ENCODE assay signal across 18 cellular contexts in genomic region chr18:3773303-3773702, GRCh38.
DNase-seq lines count a peak whose midpoint lies in the region; ATAC-seq and TF ChIP-seq lines count a peak whose summit lies in the region.
"Had no signal": no experiment of that assay in that cellular context is flagged by ENCODE, and none has a peak within 500 bp of the region (broad histone marks: within the 10 kb centered on the region; RNA-seq: fewer than 3 reads in every experiment).

No MANE protein-coding gene starts in this region.

- no peaks in the 10 kb centered on the region for H3K9me2 ChIP-seq in OCI-LY7 (ENCODE audit: insufficient read depth, low read length)

- H3K4me3 ChIP-seq in mammary epithelial cell (replicated peaks in 1 of 3; ENCODE audit: insufficient read depth in 1 of 3, low read depth in 2 of 3, low read length in 3 of 3) = no peak overlapping the region
- H3K4me3 ChIP-seq in OCI-LY7 (ENCODE audit: low read depth, low read length, poor library complexity, severe bottlenecking) = no peak overlapping the region
- H3K4me3 ChIP-seq in fibroblast of pulmonary artery (replicated peaks; ENCODE audit: low read depth, low read length) = no peak overlapping the region
- H3K4me3 ChIP-seq: uterus had no signal

- BruUV-seq in mammary epithelial cell (replicated peaks; lab: Mats Ljungman, UMichigan) (no TSS peak), MCF 10A (replicated peaks; lab: Mats Ljungman, UMichigan) (no TSS peak), OCI-LY7 (replicated peaks; lab: Mats Ljungman, UMichigan) (no TSS peak)

- no peak overlapping the region for H3K9ac ChIP-seq in mammary epithelial cell (ENCODE audit: insufficient read depth, low read length)

- no peak overlapping the region for H3K27ac Mint-ChIP-seq in MCF 10A (ENCODE audit: low read depth, unreplicated experiment)
- H3K27ac Mint-ChIP-seq in type B pancreatic cell = peak overlapping the region; percentile 51
- H3K27ac Mint-ChIP-seq: activated CD4-positive, alpha-beta T cell treated with anti-CD3 and anti-CD28 coated beads, Interleukin-2, amount 10 ng/mL, durations not matched to agents 24 days and 14 days; T-helper 2 cell treated with Interferon-gamma antibody and Interleukin-4, amounts not matched to agents 5 μg/mL and 100 μg/mL, for 36 hours had no signal

- no peak for ATAC-seq in HG02610 (IDR thresholded peaks at IDR 0.05; ENCODE audit: unreplicated experiment)
- no peak for ATAC-seq in GM21786 (IDR thresholded peaks at IDR 0.05; ENCODE audit: unreplicated experiment)
- ATAC-seq in GM18505 (IDR thresholded peaks at IDR 0.05; ENCODE audit: unreplicated experiment) = no peak
- ATAC-seq: Right ventricle myocardium inferior; stimulated activated naive CD8-positive, alpha-beta T cell treated with anti-CD3 and anti-CD28 coated beads, Interleukin-15, Interleukin-2, amounts not matched to agents 100 U/mL and 50 U/mL, for 24 hours had no signal

- dilution Hi-C loops in mammary epithelial cell (cut with HindIII; ENCODE audit: low sequenced_read_pairs) = loop anchor here (25.0 kb wide), 1 partner anchor 214 kb away; no protein-coding TSS in a partner anchor

- H4K20me1 ChIP-seq in mammary epithelial cell (ENCODE audit: insufficient read depth, low read length) = no peaks in the 10 kb centered on the region
- no peaks in the 10 kb centered on the region for H4K20me1 ChIP-seq in OCI-LY7 (ENCODE audit: insufficient read depth, low read length)

- no peak for DNase-seq in mammary epithelial cell
- DNase-seq in MCF 10A (ENCODE audit: unreplicated experiment) = no peak
- no peak for DNase-seq in OCI-LY7 (ENCODE audit: low spot score)
- DNase-seq in fibroblast of pulmonary artery (ENCODE audit: low read depth) = peak; percentile 20
- DNase-seq in type B pancreatic cell (ENCODE audit: extremely low spot score, unreplicated experiment) = no peak
- DNase-seq: activated CD4-positive, alpha-beta T cell treated with anti-CD3 and anti-CD28 coated beads, Interleukin-2, amount 10 ng/mL, durations not matched to agents 24 days and 14 days; activated T-cell treated with anti-CD3 and anti-CD28 coated beads, Interleukin-2, amount 50 U/mL, for 48 hours; amygdala; cortex of kidney; foreskin melanocyte; NCI-H1105; stimulated activated naive CD8-positive, alpha-beta T cell treated with anti-CD3 and anti-CD28 coated beads, Interleukin-15, Interleukin-2, amounts not matched to agents 100 U/mL and 50 U/mL, for 24 hours; uterus had no signal

- CTCF ChIA-PET in mammary epithelial cell (lab: Charles Lee; ENCODE audit: low non-redundant PET) = interaction anchor here (1.3 kb wide), 1 partner anchor 97 kb away, joined by 7 read pairs; no protein-coding TSS in a partner anchor
- CTCF ChIA-PET in MCF 10A (lab: Yijun Ruan, JAX) = interaction anchor here (0.7 to 13.3 kb wide), 7 partner anchors 8 to 227 kb away, joined by 3 to 199 read pairs (median 4); no protein-coding TSS in a partner anchor
- CTCF ChIA-PET in OCI-LY7 (lab: Charles Lee; ENCODE audit: unreplicated experiment) = interaction anchor here (1.2 to 2.9 kb wide), 2 partner anchors 70 to 222 kb away, joined by 3 to 21 read pairs; no protein-coding TSS in a partner anchor

- peaks cover 5% of the 10 kb centered on the region for H3K36me3 Mint-ChIP-seq in MCF 10A (ENCODE audit: insufficient read depth, unreplicated experiment)
- H3K36me3 Mint-ChIP-seq in type B pancreatic cell = no peaks in the 10 kb centered on the region

- H3K9me3 Mint-ChIP-seq in MCF 10A (ENCODE audit: unreplicated experiment) = no peaks in the 10 kb centered on the region
- H3K9me3 Mint-ChIP-seq in type B pancreatic cell = no peaks in the 10 kb centered on the region
- H3K9me3 Mint-ChIP-seq: activated CD4-positive, alpha-beta T cell treated with anti-CD3 and anti-CD28 coated beads, Interleukin-2, amount 10 ng/mL, durations not matched to agents 24 days and 14 days; T-helper 2 cell treated with Interferon-gamma antibody and Interleukin-4, amounts not matched to agents 5 μg/mL and 100 μg/mL, for 36 hours had no signal

- H3K36me3 ChIP-seq in mammary epithelial cell (ENCODE audit: insufficient read depth, low read length) = no peaks in the 10 kb centered on the region
- no peaks in the 10 kb centered on the region for H3K36me3 ChIP-seq in OCI-LY7 (ENCODE audit: insufficient read depth, low read length)
- H3K36me3 ChIP-seq: uterus had no signal

- H3K4me2 ChIP-seq in mammary epithelial cell (ENCODE audit: insufficient read depth, low read depth, low read length) = no peak overlapping the region
- no peak overlapping the region for H3K4me2 ChIP-seq in OCI-LY7 (ENCODE audit: low read length)

- peak; percentile 15 to 32 for TF ChIP-seq CTCF in mammary epithelial cell (conservative IDR thresholded peaks at IDR 0.05 in 1 of 2, IDR thresholded peaks at IDR 0.05 in 1 of 2; ENCODE audit: extremely low read depth in 1 of 2, insufficient read depth in 1 of 2, low read depth in 1 of 2, low read length in 2 of 2)
- TF ChIP-seq CTCF in MCF 10A (IDR thresholded peaks at IDR 0.05; ENCODE audit: unreplicated experiment) = no peak
- TF ChIP-seq CTCF in OCI-LY7 (conservative IDR thresholded peaks at IDR 0.05; ENCODE audit: low read length) = 0 out of 2 replicates have a peak, but pooled peaks have one; percentile 23
- peak; percentile 23 for TF ChIP-seq CTCF in fibroblast of pulmonary artery (IDR thresholded peaks at IDR 0.05; ENCODE audit: low read length, missing control alignments)
- TF ChIP-seq CTCF in type B pancreatic cell (conservative IDR thresholded peaks at IDR 0.05) = peak; percentile 42

- POLR2A ChIA-PET in MCF 10A (lab: Yijun Ruan, JAX) = interaction anchor here (1.0 to 1.1 kb wide), 2 partner anchors 94 to 212 kb away, joined by 3 read pairs; no protein-coding TSS in a partner anchor
- POLR2A ChIA-PET in OCI-LY7 (lab: Charles Lee) = interaction anchor here (0.6 to 2.3 kb wide), 5 partner anchors 54 to 1636 kb away, joined by 3 to 6 read pairs (median 3); no protein-coding TSS in a partner anchor

- H3K4me1 ChIP-seq in mammary epithelial cell (ENCODE audit: insufficient read depth, low read length) (peaks cover 5% of the 10 kb centered on the region), OCI-LY7 (ENCODE audit: insufficient read depth, low read length, poor library complexity, severe bottlenecking) (peaks cover 24% of the 10 kb centered on the region)
- H3K4me1 ChIP-seq: uterus had no signal

- intact Hi-C loops in mammary epithelial cell (cut with micrococcal nuclease) (no loop called here), MCF 10A (cut with micrococcal nuclease) (no loop called here), OCI-LY7 (cut with micrococcal nuclease; ENCODE audit: unreplicated experiment) (no loop called here)

- H3K9me3 ChIP-seq in mammary epithelial cell (replicated peaks; ENCODE audit: insufficient read depth, low read length) (no peaks in the 10 kb centered on the region), OCI-LY7 (ENCODE audit: low read length) (no peaks in the 10 kb centered on the region)
- H3K9me3 ChIP-seq: uterus had no signal

- WGBS in mammary epithelial cell (ENCODE audit: low coverage, missing lambda C conversion rate) = 40% methylated on average over 1 of the region's 1 CpG

- in situ Hi-C loops in mammary epithelial cell (cut with MboI; ENCODE audit: low sequenced_read_pairs in 2 of 2) = no loop called here

- no peak overlapping the region for H3K4me3 Mint-ChIP-seq in MCF 10A (ENCODE audit: unreplicated experiment)
- peak overlapping the region; percentile 27 for H3K4me3 Mint-ChIP-seq in type B pancreatic cell
- H3K4me3 Mint-ChIP-seq: activated CD4-positive, alpha-beta T cell treated with anti-CD3 and anti-CD28 coated beads, Interleukin-2, amount 10 ng/mL, durations not matched to agents 24 days and 14 days; T-helper 2 cell treated with Interferon-gamma antibody and Interleukin-4, amounts not matched to agents 5 μg/mL and 100 μg/mL, for 36 hours had no signal

- no peak overlapping the region for H2AFZ ChIP-seq in mammary epithelial cell (ENCODE audit: low read depth, low read length)
- H2AFZ ChIP-seq in OCI-LY7 (ENCODE audit: low read length) = peak overlapping the region; percentile 76; the same call in 1 of the 2 replicates

- H3K27ac ChIP-seq in mammary epithelial cell (ENCODE audit: insufficient read depth, low read depth, low read length) (no peak overlapping the region), OCI-LY7 (ENCODE audit: low read depth, low read length, poor library complexity, severe bottlenecking) (no peak overlapping the region)

- no peaks in the 10 kb centered on the region for H3K27me3 Mint-ChIP-seq in MCF 10A (ENCODE audit: insufficient read depth, unreplicated experiment)
- peaks cover 16% of the 10 kb centered on the region for H3K27me3 Mint-ChIP-seq in type B pancreatic cell

- H3K79me2 ChIP-seq in mammary epithelial cell (ENCODE audit: insufficient read depth, low read length) (no peaks in the 10 kb centered on the region), OCI-LY7 (ENCODE audit: insufficient read depth, low read depth, low read length) (no peaks in the 10 kb centered on the region)

- no peaks in the 10 kb centered on the region for H3K27me3 ChIP-seq in mammary epithelial cell (ENCODE audit: insufficient read depth, low read length)
- H3K27me3 ChIP-seq: uterus had no signal

- peaks cover 11% of the 10 kb centered on the region for H3K4me1 Mint-ChIP-seq in MCF 10A (ENCODE audit: insufficient read depth, unreplicated experiment)
- peaks cover 27% of the 10 kb centered on the region for H3K4me1 Mint-ChIP-seq in type B pancreatic cell (ENCODE audit: unreplicated experiment)

- TF ChIP-seq POLR2A in GM18505 (IDR thresholded peaks at IDR 0.05; ENCODE audit: borderline replicate concordance, extremely low read depth, insufficient read depth, insufficient read length) = no peak
